ENCODE assay signal across 9 cellular contexts in genomic region chr16:30950516-30951073, GRCh38. TPM values are rescaled to one million over a fixed set of nuclear protein-coding genes. Genes with fewer than 3 reads are reported as not detected.
DNase-seq lines count a peak whose midpoint lies in the region; ATAC-seq, FAIRE-seq and TF ChIP-seq lines count a peak whose summit lies in the region.
"Had no signal": no experiment of that assay in that cellular context is flagged by ENCODE, and none has a peak within 500 bp of the region (broad histone marks: within the 10 kb centered on the region; RNA-seq: fewer than 3 reads in every experiment).

No MANE protein-coding gene starts in this region.

- POLR2A ChIA-PET in MCF 10A (lab: Yijun Ruan, JAX): interaction anchor here (0.6 to 2.9 kb wide), 19 partner anchors 9 to 509 kb away, joined by 3 to 34 read pairs (median 7); partner anchors contain the start of genes ARMC5, FUS, KAT8 and PRSS8

- H3K36me3 Mint-ChIP-seq in MCF 10A (ENCODE audit: insufficient read depth, unreplicated experiment) (peaks cover 30% of the 10 kb centered on the region), mesothelial cell of epicardium (peaks cover 4% of the 10 kb centered on the region)

- BruUV-seq in MCF 10A (replicated peaks; lab: Mats Ljungman, UMichigan): TSS peak; percentile 15

- ATAC-seq in heart left ventricle (no peak), left cardiac atrium (no peak)

- no peak for TF ChIP-seq CTCF in heart left ventricle (IDR thresholded peaks at IDR 0.05)
- no peak for TF ChIP-seq CTCF in MCF 10A (IDR thresholded peaks at IDR 0.05; ENCODE audit: unreplicated experiment)
- no peak for TF ChIP-seq CTCF in mesothelial cell of epicardium (IDR thresholded peaks at IDR 0.05; ENCODE audit: unreplicated experiment)
- TF ChIP-seq CTCF in uterus (IDR thresholded peaks at IDR 0.05): no peak

- CTCF ChIA-PET in MCF 10A (lab: Yijun Ruan, JAX): interaction anchor here (1.0 to 7.4 kb wide), 3 partner anchors 10 to 33 kb away, joined by 3 to 66 read pairs (median 5); no protein-coding TSS in a partner anchor

- TF ChIP-seq POLR2A in heart left ventricle (IDR thresholded peaks at IDR 0.05) (no peak), uterus (IDR thresholded peaks at IDR 0.05) (no peak), H54 (IDR thresholded peaks at IDR 0.05; ENCODE audit: low read depth, low read length) (no peak)

- H3K4me1 Mint-ChIP-seq in MCF 10A (ENCODE audit: insufficient read depth, unreplicated experiment) (no peaks in the 10 kb centered on the region), mesothelial cell of epicardium (peaks cover 23% of the 10 kb centered on the region)

- H3K27me3 ChIP-seq in heart left ventricle (no peaks in the 10 kb centered on the region), uterus (no peaks in the 10 kb centered on the region)

- H3K4me1 ChIP-seq in heart left ventricle (peaks cover 5 to 50% (median 33%) of the 10 kb centered on the region in 12 donors), uterus (peaks cover 0 to 11% of the 10 kb centered on the region in 2 donors)

- FAIRE-seq in H54 (lab: Jason Lieb, UNC): no peak

- DNase-seq in heart left ventricle (peak in 1 of 5 donors; percentile 40), left cardiac atrium (no peak), MCF 10A (ENCODE audit: unreplicated experiment) (no peak), mesothelial cell of epicardium (ENCODE audit: low spot score in 2 of 2, unreplicated experiment in 2 of 2) (no peak), uterus (no peak), H54 (ENCODE audit: insufficient read length, low spot score) (no peak)
- no peak for DNase-seq in stimulated activated CD4-positive, alpha-beta T cell treated with anti-CD3 and anti-CD28 coated beads, Interleukin-4, amount 100 ng/mL, for 24 hours
- DNase-seq in activated CD8-positive, alpha-beta memory T cell treated with anti-CD3 and anti-CD28 coated beads, Interleukin-2, amount 50 U/mL, for 48 hours: no peak

- intact Hi-C loops in heart left ventricle (cut with DNase I): loop anchor here in 4 of 10 donors (10.0 kb wide), 5 partner anchors 56 to 914 kb away; partner anchors contain the start of genes ARMC5 (in 1 of the 4), BCL7C (in 1 of the 4), CTF1 (in 1 of the 4) and ZNF646 (in 1 of the 4)
- intact Hi-C loops in left cardiac atrium (cut with DNase I): no loop called here
- intact Hi-C loops in MCF 10A (cut with micrococcal nuclease): no loop called here
- intact Hi-C loops in uterus (cut with DNase I; ENCODE audit: low total_unique reads): no loop called here

- H3K27ac Mint-ChIP-seq in MCF 10A (ENCODE audit: low read depth, unreplicated experiment) (peak overlapping the region; percentile 87), mesothelial cell of epicardium (peak overlapping the region; percentile 85)

- H3K4me3 ChIP-seq in heart left ventricle: peak overlapping the region in 10 of 12 donors; percentile 89 to 100 (median 98)
- H3K4me3 ChIP-seq in uterus: no peak overlapping the region

- no peaks in the 10 kb centered on the region for H3K9me3 ChIP-seq in heart left ventricle
- H3K9me3 ChIP-seq in uterus: no peaks in the 10 kb centered on the region

- WGBS in heart left ventricle, 4 donors: 70 to 86% (median 79%) methylated on average over 7 to 8 of the region's 8 CpGs

- H3K27me3 Mint-ChIP-seq in MCF 10A (ENCODE audit: insufficient read depth, unreplicated experiment): no peaks in the 10 kb centered on the region
- H3K27me3 Mint-ChIP-seq in mesothelial cell of epicardium (ENCODE audit: low read depth): no peaks in the 10 kb centered on the region

- H3K4me3 Mint-ChIP-seq in MCF 10A (ENCODE audit: unreplicated experiment) (peak overlapping the region; percentile 94), mesothelial cell of epicardium (peak overlapping the region; percentile 87)

- H3K36me3 ChIP-seq in heart left ventricle: peaks cover 0 to 12% (median 6%) of the 10 kb centered on the region in 9 donors
- no peaks in the 10 kb centered on the region for H3K36me3 ChIP-seq in uterus

- H3K9me3 Mint-ChIP-seq in MCF 10A (ENCODE audit: unreplicated experiment) (no peaks in the 10 kb centered on the region), mesothelial cell of epicardium (no peaks in the 10 kb centered on the region)

- H3K27ac ChIP-seq in heart left ventricle (peak overlapping the region; percentile 88 to 99 (median 95)), uterus (peak overlapping the region; percentile 86 to 87)

RNA-seq across cellular contexts. Expression of gene ORAI3, which starts 1.7 kb away (rescaled TPM):
- 10 to 100 TPM in 6 of 9 donors, 1 to 10 TPM in 3; 8.5 to 28.9 (median 14.1) TPM for total RNA-seq in heart left ventricle
- 10 to 100 TPM in 1 of 2 donors, 1 to 10 TPM in 1; 8.1 to 10.8 TPM for polyA plus RNA-seq in heart left ventricle
- total RNA-seq in left cardiac atrium: 10 to 100 TPM in 1 of 2 donors, 1 to 10 TPM in 1; 8.8 to 14.2 TPM
- 16.2 and 21.2 TPM in 2 replicates for total RNA-seq in MCF 10A (2022)
- 25.8 to 28.2 TPM (median 26.2 TPM) in 3 replicates for total RNA-seq in mesothelial cell of epicardium
- 10 to 100 TPM; 21.7 to 65.0 (median 27.9) TPM for total RNA-seq in uterus

RNA-seq across cellular contexts. Expression of gene SETD1A, which starts 7.0 kb away (rescaled TPM):
- total RNA-seq in heart left ventricle (10 to 100 TPM in 3 of 9 donors, 1 to 10 TPM in 6; 4.6 to 12.1 (median 9.0) TPM), left cardiac atrium (10 to 100 TPM in 1 of 2 donors, 1 to 10 TPM in 1; 9.2 to 10.9 TPM), MCF 10A (2022) (15.0 and 15.8 TPM in 2 replicates), mesothelial cell of epicardium (30.8 to 39.1 TPM (median 36.4 TPM) in 3 replicates), uterus (10 to 100 TPM in 1 of 4 donors, 1 to 10 TPM in 3; 2.1 to 31.7 (median 3.5) TPM)
- polyA plus RNA-seq in heart left ventricle: 1 to 10 TPM; 8.1 to 9.3 TPM

RNA-seq across cellular contexts. Expression of gene FBXL19, which starts 27.2 kb away (rescaled TPM):
- total RNA-seq in heart left ventricle: 10 to 100 TPM in 2 of 9 donors, 1 to 10 TPM in 7; 4.5 to 15.5 (median 7.9) TPM
- polyA plus RNA-seq in heart left ventricle: 1 to 10 TPM; 7.9 to 9.1 TPM
- total RNA-seq in left cardiac atrium: 10 to 100 TPM in 1 of 2 donors, 1 to 10 TPM in 1; 6.4 to 10.1 TPM
- total RNA-seq in MCF 10A (2022): 18.0 and 23.4 TPM in 2 replicates
- 53.5 to 56.4 TPM (median 54.9 TPM) in 3 replicates for total RNA-seq in mesothelial cell of epicardium
- total RNA-seq in uterus: 10 to 100 TPM in 3 of 4 donors, 1 to 10 TPM in 1; 3.8 to 25.4 (median 19.0) TPM

RNA-seq across cellular contexts. Expression of gene HSD3B7, which starts 34.4 kb away (rescaled TPM):
- total RNA-seq in heart left ventricle (10 to 100 TPM in 3 of 9 donors, 1 to 10 TPM in 6; 3.8 to 27.2 (median 6.9) TPM), left cardiac atrium (1 to 10 TPM; 9.8 to 10.0 TPM), MCF 10A (2022) (5.0 and 5.3 TPM in 2 replicates), mesothelial cell of epicardium (3.5 to 4.0 TPM (median 3.6 TPM) in 3 replicates), uterus (10 to 100 TPM in 2 of 4 donors, 1 to 10 TPM in 2; 7.2 to 18.0 (median 11.3) TPM)
- polyA plus RNA-seq in heart left ventricle: 1 to 10 TPM; 7.1 to 7.8 TPM

RNA-seq across cellular contexts. Expression of gene CTF1, which starts 54.2 kb away (rescaled TPM):
- 10 to 100 TPM in 5 of 9 donors, 1 to 10 TPM in 4; 6.4 to 22.2 (median 12.2) TPM for total RNA-seq in heart left ventricle
- polyA plus RNA-seq in heart left ventricle: 10 to 100 TPM in 1 of 2 donors, 1 to 10 TPM in 1; 3.7 to 13.5 TPM
- 1 to 10 TPM; 6.8 to 7.3 TPM for total RNA-seq in left cardiac atrium
- 3.6 and 4.1 TPM in 2 replicates for total RNA-seq in MCF 10A (2022)
- 9.1 to 11.5 TPM (median 10.3 TPM) in 3 replicates for total RNA-seq in mesothelial cell of epicardium
- 10 to 100 TPM in 2 of 4 donors, 1 to 10 TPM in 1, not detected in 1; 2.3 to 20.6 (median 13.8) TPM for total RNA-seq in uterus
- total RNA-seq: occipital lobe had no signal

Comparison
In these comparisons a context has a peak if more than half of its experiments do, and no peak if none do; other contexts are left out.
1. H3K4me3 ChIP-seq: peak in heart left ventricle (10 of 12); none in uterus (0 of 2).